22 cellular contexts compared by ENCODE assay signal in the genomic region with DNA sequence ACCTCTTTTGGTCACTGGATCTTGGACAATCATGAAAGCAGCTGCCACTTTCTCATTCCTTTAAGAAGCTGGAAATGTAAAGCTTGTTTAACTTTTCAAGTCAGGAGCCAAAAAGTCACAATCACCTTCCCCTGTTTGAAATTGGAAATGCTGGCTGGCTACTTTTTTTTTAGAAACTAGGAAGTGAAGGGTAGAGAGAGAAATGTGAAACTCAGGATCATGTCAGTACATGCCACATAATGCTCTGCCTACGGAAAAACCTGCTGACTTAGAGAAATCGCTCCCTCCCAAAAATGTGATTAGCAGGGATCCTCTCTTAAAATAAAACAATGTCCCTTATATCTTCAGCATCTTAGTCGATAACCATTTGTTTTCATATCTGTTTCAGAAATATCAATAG.
DNase-seq lines count a peak whose midpoint lies in the region; ATAC-seq, FAIRE-seq and TF ChIP-seq lines count a peak whose summit lies in the region.
"Had no signal": no experiment of that assay in that cellular context is flagged by ENCODE, and none has a peak within 500 bp of the region (broad histone marks: within the 10 kb centered on the region; RNA-seq: fewer than 3 reads in every experiment).

No MANE protein-coding gene starts in this region.

- H3K27ac ChIP-seq in RWPE2 (ENCODE audit: poor library complexity, severe bottlenecking) (no peak overlapping the region), iPS-20b (ENCODE audit: low read length) (no peak overlapping the region)
- H3K27ac ChIP-seq: body of pancreas, right atrium auricular region, transverse colon had no signal

- H3K36me3 ChIP-seq in RWPE2 (ENCODE audit: low read depth), result no peaks in the 10 kb centered on the region
- H3K36me3 ChIP-seq in iPS-20b (ENCODE audit: insufficient read depth, low read depth, low read length), result no peaks in the 10 kb centered on the region
- H3K36me3 ChIP-seq: right atrium auricular region, transverse colon had no signal

- FAIRE-seq in D721Med (lab: Jason Lieb, UNC), result no peak

- DNase-seq in Ammon's horn (ENCODE audit: low spot score) (peak; percentile 28), KBM-7 (peak; percentile 3), RWPE2 (ENCODE audit: low spot score) (no peak), C1 segment of cervical spinal cord (lab: John Stamatoyannopoulos, UW) (no peak), cortex of kidney (lab: John Stamatoyannopoulos, UW) (no peak), D721Med (ENCODE audit: insufficient read length, low spot score) (no peak), HuH-7 (ENCODE audit: low spot score) (no peak)
- DNase-seq: activated B cell treated with CpG ODN at 0.5 μM for 24 hours; body of pancreas; erythroblast; HCEC 1CT; Kasumi-1; left ventricle myocardium superior; NCI-H510A treated with DMSO at 0.1 percent for 48 hours; SHP77 treated with DMSO at 0.1 percent for 48 hours; stimulated activated CD4-positive, alpha-beta T cell treated with anti-CD3 and anti-CD28 coated beads, Interleukin-15, amount 100 ng/mL, for 24 hours; stimulated activated naive CD4-positive, alpha-beta T cell treated with Interleukin-2 at 50 U/mL for 16 hours; T-helper 2 cell; transverse colon had no signal

- H3K9me3 ChIP-seq in RWPE2 (ENCODE audit: severe bottlenecking) (no peaks in the 10 kb centered on the region), iPS-20b (ENCODE audit: insufficient read depth, low read depth, low read length) (no peaks in the 10 kb centered on the region)
- H3K9me3 ChIP-seq: body of pancreas, right atrium auricular region, transverse colon had no signal

- TF ChIP-seq CTCF in RWPE2 (IDR thresholded peaks at IDR 0.05; ENCODE audit: poor library complexity, severe bottlenecking) (no peak), D721Med (IDR thresholded peaks at IDR 0.05; ENCODE audit: insufficient read depth, missing control alignments) (no peak)

- H3K4me1 ChIP-seq in RWPE2 (ENCODE audit: insufficient read depth, poor library complexity, severe bottlenecking) (peaks cover 5% of the 10 kb centered on the region), iPS-20b (ENCODE audit: insufficient read depth, low read length) (peaks cover 15% of the 10 kb centered on the region; the same call in 1 of the 2 replicates)
- H3K4me1 ChIP-seq: body of pancreas, right atrium auricular region had no signal

- peak overlapping the region; percentile 12; the same call in 1 of the 2 replicates for H3K9ac ChIP-seq in iPS-20b (ENCODE audit: low read depth, low read length)

- H3K27me3 ChIP-seq in RWPE2 (ENCODE audit: insufficient read depth, poor library complexity, severe bottlenecking), result peaks cover 4% of the 10 kb centered on the region
- no peaks in the 10 kb centered on the region for H3K27me3 ChIP-seq in iPS-20b (ENCODE audit: insufficient read depth, low read length)
- H3K27me3 ChIP-seq: body of pancreas, right atrium auricular region, transverse colon had no signal

- peak; percentile 50; the same call in 1 of the 3 replicates for ATAC-seq in RWPE2 (ENCODE audit: low read depth)
- ATAC-seq: activated naive CD4-positive, alpha-beta T cell treated with anti-CD3 and anti-CD28 coated beads, Interleukin-2, amount 50 U/mL, for 72 hours; body of pancreas; left ventricle myocardium superior had no signal

- H3K4me3 ChIP-seq in RWPE2 (ENCODE audit: severe bottlenecking) (no peak overlapping the region), iPS-20b (ENCODE audit: low read length) (no peak overlapping the region)
- H3K4me3 ChIP-seq: body of pancreas, right atrium auricular region, transverse colon had no signal

- in situ Hi-C loops in KBM-7 (cut with MboI; ENCODE audit: low pct_unique_long_range_greater_than_20kb, low sequenced_read_pairs), result no loop called here

Comparison
In these comparisons a context has a peak if more than half of its experiments do, and no peak if none do; other contexts are left out.
1. DNase-seq: peak in Ammon's horn (single experiment) and KBM-7 (single experiment); none in RWPE2 (single experiment), C1 segment of cervical spinal cord (0 of 14), cortex of kidney (single experiment), D721Med (single experiment) and HuH-7 (single experiment).